Comparison of ENCODE assay signal across 10 cellular contexts in the genomic region with DNA sequence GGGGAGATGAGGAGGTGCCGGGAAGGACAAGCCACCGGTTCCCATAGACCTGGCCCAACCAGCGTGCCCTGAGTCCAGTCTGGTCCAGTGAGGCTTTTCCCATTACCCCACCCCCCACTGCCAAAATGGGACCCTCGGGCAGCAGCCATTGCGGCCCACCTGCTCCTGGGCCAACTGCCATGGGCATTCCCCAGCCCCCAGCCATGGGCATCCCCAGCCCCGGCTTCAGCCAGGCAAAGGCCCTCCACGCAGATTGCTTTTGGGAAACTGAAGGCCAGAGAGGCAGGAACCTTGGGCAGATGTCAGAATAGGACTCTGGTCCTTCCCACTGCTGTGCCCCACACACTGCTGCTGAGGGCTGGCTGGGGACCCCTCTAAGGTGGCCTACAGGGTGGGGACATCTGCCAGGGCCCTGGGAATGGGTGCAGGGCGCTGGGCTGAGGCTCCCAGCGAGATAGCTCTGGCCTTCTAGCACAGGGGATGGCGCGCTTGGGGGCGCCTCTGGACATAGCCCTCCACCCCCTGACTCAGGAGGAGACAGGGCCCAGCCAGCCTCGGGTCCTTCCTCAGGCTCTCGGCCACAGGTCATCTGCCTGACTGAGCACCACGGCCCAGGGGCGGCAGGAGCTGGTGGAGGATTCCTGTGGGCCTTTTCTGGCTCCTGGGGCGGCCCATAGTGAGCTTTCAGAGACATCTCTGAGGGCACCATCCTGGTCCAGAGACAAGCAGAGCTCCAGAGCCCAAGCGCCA. TPM values are rescaled to one million over a fixed set of nuclear protein-coding genes. Genes with fewer than 3 reads are reported as not detected.
DNase-seq lines count a peak whose midpoint lies in the region; ATAC-seq and TF ChIP-seq lines count a peak whose summit lies in the region.
"Had no signal": no experiment of that assay in that cellular context is flagged by ENCODE, and none has a peak within 500 bp of the region (broad histone marks: within the 10 kb centered on the region; RNA-seq: fewer than 3 reads in every experiment).

No MANE protein-coding gene starts in this region.

- no peak overlapping the region for H3K27ac Mint-ChIP-seq in immature natural killer cell

- no peak overlapping the region for H3K4me3 ChIP-seq in AG04450 (ENCODE audit: low read depth, low read length)
- no peak overlapping the region for H3K4me3 ChIP-seq in effector memory CD4-positive, alpha-beta T cell (ENCODE audit: insufficient read depth, low read depth, low read length, poor library complexity, severe bottlenecking)

- no peak for DNase-seq in AG04450 (ENCODE audit: low read depth, low spot score)
- no peak for DNase-seq in RWPE1 (ENCODE audit: low spot score)
- DNase-seq in effector memory CD4-positive, alpha-beta T cell, result no peak
- DNase-seq in posterior cingulate gyrus, result peak in 9 of 10 donors; percentile 0 to 79 (median 9)
- no peak for DNase-seq in NCI-H146 (lab: John Stamatoyannopoulos, UW)
- DNase-seq in immature natural killer cell, result no peak
- DNase-seq in CD1c-positive myeloid dendritic cell (ENCODE audit: extremely low spot score), result no peak
- DNase-seq: DMS79, SHP77 treated with DMSO at 0.1 percent for 48 hours had no signal

- peak overlapping the region; percentile 31 for H3K27ac ChIP-seq in AG04450 (ENCODE audit: low read depth, low read length)
- H3K27ac ChIP-seq in RWPE1, result peak overlapping the region; percentile 92
- peak overlapping the region; percentile 25 for H3K27ac ChIP-seq in effector memory CD4-positive, alpha-beta T cell (ENCODE audit: insufficient read depth, low read length, poor library complexity, severe bottlenecking)

- CTCF ChIA-PET in AG04450 (lab: Charles Lee), result interaction anchor here (0.7 kb wide), 1 partner anchor 153 kb away, joined by 3 read pairs; no protein-coding TSS in a partner anchor
- CTCF ChIA-PET in RWPE1 (lab: Yijun Ruan, JAX), result no interaction called here

- peaks cover 0 to 1% (median 0%) of the 10 kb centered on the region in 6 donors for H3K9me3 Mint-ChIP-seq in immature natural killer cell

- H3K27me3 ChIP-seq in AG04450 (ENCODE audit: control insufficient read depth, insufficient read depth, low read length), result no peaks in the 10 kb centered on the region
- no peaks in the 10 kb centered on the region for H3K27me3 ChIP-seq in effector memory CD4-positive, alpha-beta T cell (replicated peaks; ENCODE audit: control insufficient read depth, insufficient read depth, low read length, poor library complexity, severe bottlenecking)

- H3K9me3 ChIP-seq in AG04450 (ENCODE audit: control insufficient read depth, insufficient read depth, low read length), result peaks cover 4% of the 10 kb centered on the region; the same call in 1 of the 2 replicates
- no peaks in the 10 kb centered on the region for H3K9me3 ChIP-seq in effector memory CD4-positive, alpha-beta T cell (ENCODE audit: control insufficient read depth, low read length)

- peaks cover 0 to 6% (median 0%) of the 10 kb centered on the region in 3 donors for H3K36me3 Mint-ChIP-seq in immature natural killer cell

- intact Hi-C loops in posterior cingulate gyrus (cut with DNase I), result loop anchor here (5.0 kb wide), 1 partner anchor 33 kb away; no protein-coding TSS in a partner anchor

- peaks cover 17 to 30% (median 19%) of the 10 kb centered on the region in 3 donors for H3K27me3 Mint-ChIP-seq in immature natural killer cell (ENCODE audit: low read depth in 3 of 3)

- peaks cover 29% of the 10 kb centered on the region for H3K4me1 ChIP-seq in effector memory CD4-positive, alpha-beta T cell (ENCODE audit: control insufficient read depth, insufficient read depth, low read length, poor library complexity, severe bottlenecking)

- POLR2A ChIA-PET in AG04450 (lab: Yijun Ruan, JAX), result no interaction called here
- POLR2A ChIA-PET in RWPE1 (lab: Yijun Ruan, JAX; ENCODE audit: low non-redundant PET), result no interaction called here

- no peak for ATAC-seq in GM19324 (IDR thresholded peaks at IDR 0.05; ENCODE audit: low FRiP score, unreplicated experiment)

- no peak overlapping the region for H3K4me3 Mint-ChIP-seq in immature natural killer cell

- TF ChIP-seq CTCF in AG04450 (IDR thresholded peaks at IDR 0.05; ENCODE audit: low read depth, low read length), result no peak
- no peak for TF ChIP-seq CTCF in RWPE1 (conservative IDR thresholded peaks at IDR 0.05; ENCODE audit: low read depth)

- peaks cover 9 to 13% of the 10 kb centered on the region in 2 donors for H3K4me1 Mint-ChIP-seq in immature natural killer cell

- peaks cover 17% of the 10 kb centered on the region for H3K36me3 ChIP-seq in effector memory CD4-positive, alpha-beta T cell (ENCODE audit: control insufficient read depth, insufficient read depth, low read length)

RNA-seq across cellular contexts. Expression of a gene that starts 4.9 kb away (rescaled TPM):
- polyA plus RNA-seq in AG04450 (2011; rRNA removed), result 6.1 and 8.2 TPM in 2 replicates
- 3.2 and 4.1 TPM in 2 replicates for polyA minus RNA-seq in AG04450 (2011; rRNA and poly(A)+ RNA removed)
- 10 to 100 TPM; 14.5 to 20.6 (median 15.8) TPM for polyA plus RNA-seq in immature natural killer cell

RNA-seq across cellular contexts. Expression of a gene that starts 47.0 kb away (rescaled TPM):
- 31.6 and 35.4 TPM in 2 replicates for polyA plus RNA-seq in AG04450 (2011; rRNA removed)
- 8.3 and 8.9 TPM in 2 replicates for polyA minus RNA-seq in AG04450 (2011; rRNA and poly(A)+ RNA removed)
- polyA plus RNA-seq in immature natural killer cell, result 10 to 100 TPM; 61.3 to 94.8 (median 76.9) TPM

RNA-seq across cellular contexts. Expression of a gene that starts 47.1 kb away (rescaled TPM):
- polyA plus RNA-seq in AG04450 (2011; rRNA removed) (not detected in 2 replicates), immature natural killer cell (not detected)
- polyA minus RNA-seq in AG04450 (2011; rRNA and poly(A)+ RNA removed), result not detected in 2 replicates

RNA-seq across cellular contexts. Expression of a gene that starts 47.2 kb away (rescaled TPM):
- polyA plus RNA-seq in AG04450 (2011; rRNA removed) (5.4 and 5.6 TPM in 2 replicates), immature natural killer cell (10 to 100 TPM; 11.7 to 26.6 (median 12.6) TPM)
- polyA minus RNA-seq in AG04450 (2011; rRNA and poly(A)+ RNA removed), result 5.6 and 6.8 TPM in 2 replicates

Comparison
In these comparisons a context has a peak if more than half of its experiments do, and no peak if none do; other contexts are left out.
1. DNase-seq: peak in posterior cingulate gyrus (9 of 10); none in AG04450 (single experiment), RWPE1 (single experiment), effector memory CD4-positive, alpha-beta T cell (0 of 3), NCI-H146 (single experiment), immature natural killer cell (0 of 3) and CD1c-positive myeloid dendritic cell (single experiment).
2. H3K27ac ChIP-seq: peak in every context shown above with its lines; median percentile 92 in RWPE1; 31 in AG04450; 25 in effector memory CD4-positive, alpha-beta T cell.